Comparison of ENCODE assay signal across 1 cellular context in the genomic region with DNA sequence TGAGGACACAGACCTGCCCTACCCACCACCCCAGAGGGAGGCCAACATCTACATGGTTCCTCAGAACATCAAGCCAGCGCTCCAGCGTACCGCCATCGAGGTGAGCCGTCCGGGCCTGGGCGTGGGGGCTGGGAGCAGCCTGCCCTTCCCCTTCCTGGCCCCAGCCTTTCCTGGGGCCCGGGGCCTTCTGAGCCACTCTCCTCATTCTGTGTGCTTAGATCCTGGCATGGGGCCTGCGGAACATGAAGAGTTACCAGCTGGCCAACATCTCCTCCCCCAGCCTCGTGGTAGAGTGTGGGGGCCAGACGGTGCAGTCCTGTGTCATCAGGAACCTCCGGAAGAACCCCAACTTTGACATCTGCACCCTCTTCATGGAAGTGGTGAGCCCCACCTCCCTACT.
TF ChIP-seq lines count a peak whose summit lies in the region.

No MANE protein-coding gene starts in this region.

TF ChIP-seq in HepG2, 621 proteins besides CTCF, POLR2A, EP300 and RAD21:
- TF ChIP-seq RFXAP (CRISPR knock-in tag; IDR thresholded peaks at IDR 0.05; ENCODE audit: borderline replicate concordance), result no peak
- TF ChIP-seq ZNF256 (CRISPR knock-in tag; conservative IDR thresholded peaks at IDR 0.05), result no peak
- TF ChIP-seq ZNF839 (CRISPR knock-in tag; IDR thresholded peaks at IDR 0.05; ENCODE audit: borderline replicate concordance), result no peak
- TF ChIP-seq ZBTB20 (CRISPR knock-in tag; IDR thresholded peaks at IDR 0.05; ENCODE audit: borderline replicate concordance, low read depth), result no peak
- no peak for TF ChIP-seq ZNF746 (CRISPR knock-in tag; IDR thresholded peaks at IDR 0.05)
- TF ChIP-seq ZNF766 (CRISPR knock-in tag; IDR thresholded peaks at IDR 0.05; ENCODE audit: borderline replicate concordance), result no peak
- no peak for TF ChIP-seq ZNF18 (CRISPR knock-in tag; IDR thresholded peaks at IDR 0.05; ENCODE audit: insufficient replicate concordance)
- TF ChIP-seq ZNF7 (CRISPR knock-in tag; IDR thresholded peaks at IDR 0.05), result no peak
- no peak for TF ChIP-seq ZBTB33 (CRISPR knock-in tag; IDR thresholded peaks at IDR 0.05)
- TF ChIP-seq GTF3A (CRISPR knock-in tag; conservative IDR thresholded peaks at IDR 0.05), result no peak
- TF ChIP-seq ZBTB38 (CRISPR knock-in tag; IDR thresholded peaks at IDR 0.05), result no peak
- no peak for TF ChIP-seq E2F2 (CRISPR knock-in tag; IDR thresholded peaks at IDR 0.05; ENCODE audit: borderline replicate concordance)
- no peak for TF ChIP-seq SAP130 (CRISPR knock-in tag; IDR thresholded peaks at IDR 0.05; ENCODE audit: low read depth)
